12 cellular contexts compared by ENCODE assay signal in the genomic region with DNA sequence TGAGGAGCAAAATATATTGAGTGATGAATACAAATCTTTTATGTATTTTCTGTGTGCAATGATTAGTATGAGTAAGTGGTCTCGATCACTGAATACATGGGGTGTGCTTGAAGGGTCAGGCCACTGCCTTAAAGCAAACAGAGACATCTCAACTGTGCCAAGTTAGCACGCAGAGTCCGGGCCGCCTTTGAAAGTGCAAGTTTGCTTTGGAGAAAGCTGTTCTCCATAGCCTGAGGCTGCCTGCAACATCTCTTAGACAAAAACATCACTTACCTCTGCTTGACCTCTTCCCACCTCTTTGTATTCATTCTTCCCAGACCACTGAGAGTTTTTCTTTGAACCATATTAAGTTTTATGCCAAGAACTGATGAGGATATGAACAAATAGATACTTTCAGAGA.
DNase-seq lines count a peak whose midpoint lies in the region; ATAC-seq and TF ChIP-seq lines count a peak whose summit lies in the region.
"Had no signal": no experiment of that assay in that cellular context is flagged by ENCODE, and none has a peak within 500 bp of the region (broad histone marks: within the 10 kb centered on the region; RNA-seq: fewer than 3 reads in every experiment).

No MANE protein-coding gene starts in this region.

- ATAC-seq in gastrocnemius medialis (peak; percentile 49 to 61), GM21526 (IDR thresholded peaks at IDR 0.05; ENCODE audit: low FRiP score, unreplicated experiment) (no peak), HG02981 (IDR thresholded peaks at IDR 0.05; ENCODE audit: unreplicated experiment) (no peak)
- ATAC-seq: activated T-cell treated with anti-CD3 and anti-CD28 coated beads, Interleukin-2, amount 50 U/mL, for 4 hours had no signal

- no peak for TF ChIP-seq EP300 in suprapubic skin (IDR thresholded peaks at IDR 0.05)

- H3K9me3 ChIP-seq in MG63 (no peaks in the 10 kb centered on the region), endocrine pancreas (ENCODE audit: control insufficient read depth, low read length) (no peaks in the 10 kb centered on the region), gastrocnemius medialis (no peaks in the 10 kb centered on the region), suprapubic skin (no peaks in the 10 kb centered on the region)
- H3K9me3 ChIP-seq: Caco-2, esophagus muscularis mucosa had no signal

- in situ Hi-C loops in gastrocnemius medialis (cut with MboI; ENCODE audit: low sequenced_read_pairs in 4 of 4), result no loop called here

- DNase-seq in MG63 (peak; percentile 4), NCI-H69 (lab: John Stamatoyannopoulos, UW) (peak; percentile 98), gastrocnemius medialis (no peak), suprapubic skin (ENCODE audit: low spot score in 2 of 2) (no peak)
- DNase-seq: activated B cell treated with CpG ODN at 0.5 μM for 24 hours; activated T-cell treated with anti-CD3 and anti-CD28 coated beads, Interleukin-2, amount 50 U/mL, for 4 hours; Caco-2 had no signal

- WGBS in suprapubic skin, result 47% methylated on average over 4 of the region's 4 CpGs

- H3K36me3 ChIP-seq in MG63, result no peaks in the 10 kb centered on the region
- H3K36me3 ChIP-seq in endocrine pancreas (ENCODE audit: control insufficient read depth, insufficient read depth, low read length), result no peaks in the 10 kb centered on the region
- no peaks in the 10 kb centered on the region for H3K36me3 ChIP-seq in gastrocnemius medialis
- H3K36me3 ChIP-seq in suprapubic skin, result no peaks in the 10 kb centered on the region
- H3K36me3 ChIP-seq: esophagus muscularis mucosa had no signal

- TF ChIP-seq POLR2A in gastrocnemius medialis (IDR thresholded peaks at IDR 0.05), result no peak
- TF ChIP-seq POLR2A in suprapubic skin (IDR thresholded peaks at IDR 0.05), result no peak

- intact Hi-C loops in gastrocnemius medialis (cut with DNase I; ENCODE audit: low total_unique reads), result no loop called here

- TF ChIP-seq CTCF in gastrocnemius medialis (IDR thresholded peaks at IDR 0.05 in 4 of 5, conservative IDR thresholded peaks at IDR 0.05 in 1 of 5) (no peak), suprapubic skin (IDR thresholded peaks at IDR 0.05) (no peak)

- peaks cover 35% of the 10 kb centered on the region for H3K4me1 ChIP-seq in endocrine pancreas (ENCODE audit: control insufficient read depth, insufficient read depth, low read length)
- H3K4me1 ChIP-seq in gastrocnemius medialis, result peaks cover 34 to 42% of the 10 kb centered on the region in 2 donors
- H3K4me1 ChIP-seq in suprapubic skin, result peaks cover 12% of the 10 kb centered on the region
- H3K4me1 ChIP-seq: Caco-2 had no signal

- H3K9ac ChIP-seq in endocrine pancreas (ENCODE audit: control insufficient read depth, insufficient read depth, low read length), result no peak overlapping the region

- H3K27me3 ChIP-seq in MG63, result no peaks in the 10 kb centered on the region
- H3K27me3 ChIP-seq in endocrine pancreas (ENCODE audit: control insufficient read depth, insufficient read depth, low read length), result no peaks in the 10 kb centered on the region
- H3K27me3 ChIP-seq in gastrocnemius medialis, result no peaks in the 10 kb centered on the region
- no peaks in the 10 kb centered on the region for H3K27me3 ChIP-seq in suprapubic skin
- H3K27me3 ChIP-seq: esophagus muscularis mucosa had no signal

- peak overlapping the region; percentile 33 to 62 (median 48) for H3K27ac ChIP-seq in gastrocnemius medialis
- H3K27ac ChIP-seq in suprapubic skin, result no peak overlapping the region
- H3K27ac ChIP-seq: HL-60 had no signal

- H3K4me3 ChIP-seq in MG63 (no peak overlapping the region), endocrine pancreas (ENCODE audit: control insufficient read depth, insufficient read depth, low read length) (peak overlapping the region; percentile 67), gastrocnemius medialis (peak overlapping the region in 1 of 4 donors; percentile 30), suprapubic skin (no peak overlapping the region)
- H3K4me3 ChIP-seq: esophagus muscularis mucosa had no signal

Comparison
In these comparisons a context has a peak if more than half of its experiments do, and no peak if none do; other contexts are left out.
1. DNase-seq: peak in MG63 (single experiment) and NCI-H69 (single experiment); none in gastrocnemius medialis (0 of 2) and suprapubic skin (0 of 2).
2. ATAC-seq: peak in gastrocnemius medialis (2 of 2); none in GM21526 (single experiment) and HG02981 (single experiment).